In the genomic region with DNA sequence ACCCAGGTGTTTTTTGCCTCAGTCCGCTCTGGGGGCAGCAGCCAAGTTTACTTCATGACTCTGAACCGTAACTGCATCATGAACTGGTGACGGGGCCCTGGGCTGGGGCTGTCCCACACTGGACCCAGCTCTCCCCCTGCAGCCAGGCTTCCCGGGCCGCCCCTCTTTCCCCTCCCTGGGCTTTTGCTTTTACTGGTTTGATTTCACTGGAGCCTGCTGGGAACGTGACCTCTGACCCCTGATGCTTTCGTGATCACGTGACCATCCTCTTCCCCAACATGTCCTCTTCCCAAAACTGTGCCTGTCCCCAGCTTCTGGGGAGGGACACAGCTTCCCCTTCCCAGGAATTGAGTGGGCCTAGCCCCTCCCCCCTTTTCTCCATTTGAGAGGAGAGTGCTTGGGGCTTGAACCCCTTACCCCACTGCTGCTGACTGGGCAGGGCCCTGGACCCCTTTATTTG, we compare ENCODE assay signal across 17 cellular contexts. TPM values are rescaled to one million over a fixed set of nuclear protein-coding genes. Genes with fewer than 3 reads are reported as not detected.
DNase-seq lines count a peak whose midpoint lies in the region; ATAC-seq, FAIRE-seq and TF ChIP-seq lines count a peak whose summit lies in the region.
"Had no signal": no experiment of that assay in that cellular context is flagged by ENCODE, and none has a peak within 500 bp of the region (broad histone marks: within the 10 kb centered on the region; RNA-seq: fewer than 3 reads in every experiment).

No MANE protein-coding gene starts in this region.

- H3K23ac ChIP-seq in H1 (ENCODE audit: insufficient read length): no peak overlapping the region

- H2AK5ac ChIP-seq in H1 (ENCODE audit: low read depth, low read length): no peak overlapping the region

- intact Hi-C loops in left cardiac atrium (cut with DNase I): no loop called here
- intact Hi-C loops in cardiac septum (cut with DNase I): no loop called here

- H3K4me1 ChIP-seq in H1 (replicated peaks in 1 of 4; ENCODE audit: control insufficient read depth in 3 of 4, insufficient read depth in 4 of 4, low read length in 3 of 4) (peaks cover 0 to 9% (median 3%) of the 10 kb centered on the region in 4 experiments; a peak in 5 of 7 replicates), osteoblast (ENCODE audit: insufficient read depth, low read length) (peaks cover 10% of the 10 kb centered on the region)

- H3K36me3 ChIP-seq in H1 (ENCODE audit: control insufficient read depth in 2 of 4, insufficient read depth in 4 of 4, low read length in 3 of 4) (peaks cover 4 to 19% (median 17%) of the 10 kb centered on the region in 4 experiments; a peak in 7 of 8 replicates), osteoblast (ENCODE audit: insufficient read depth, low read length) (peaks cover 36% of the 10 kb centered on the region)

- peaks cover 3% of the 10 kb centered on the region; the same call in 1 of the 2 replicates for H3K23me2 ChIP-seq in H1 (ENCODE audit: low read depth, low read length)

- FAIRE-seq in H1 (lab: Jason Lieb, UNC): no peak
- no peak for FAIRE-seq in RCC 7860 (lab: Jason Lieb, UNC)

- H3K79me1 ChIP-seq in H1 (ENCODE audit: low read depth, low read length): no peaks in the 10 kb centered on the region; the same call in 1 of the 2 replicates

- H3K27me3 ChIP-seq in H1 (replicated peaks in 1 of 4; ENCODE audit: control insufficient read depth in 3 of 4, extremely low read depth in 1 of 4, insufficient read depth in 3 of 4, low read length in 3 of 4) (0 out of 7 replicates have a peak, but pooled peaks cover 0 to 2% (median 0%) of the 10 kb centered on the region in 4 experiments), osteoblast (ENCODE audit: insufficient read depth, low read length) (no peaks in the 10 kb centered on the region)

- peak; percentile 30 for DNase-seq in left cardiac atrium
- no peak for DNase-seq in cardiac septum (ENCODE audit: low spot score)
- DNase-seq in RWPE1 (ENCODE audit: low spot score): no peak
- DNase-seq in H1 (ENCODE audit: low read depth in 1 of 2, low spot score in 2 of 2): no peak
- DNase-seq in osteoblast (ENCODE audit: insufficient read length, low spot score, missing footprints): peak; percentile 52
- no peak for DNase-seq in RCC 7860 (ENCODE audit: low spot score)
- no peak for DNase-seq in DMS 273 treated with DMSO at 0.1 percent for 48 hours (lab: John Stamatoyannopoulos, UW)
- no peak for DNase-seq in retina
- DNase-seq: 8988T, GDM1, KBM-7, NCI-H1105 treated with DMSO at 0.1 percent for 48 hours, NCI-H187, NCI-H2107, NCI-H510A treated with DMSO at 0.1 percent for 48 hours had no signal

- H4K91ac ChIP-seq in H1 (replicated peaks; ENCODE audit: insufficient read length, low read length): no peak overlapping the region

- H3K4me3 ChIP-seq in H1 (ENCODE audit: extremely low read depth in 1 of 4, insufficient read depth in 2 of 4, low read depth in 3 of 4, low read length in 4 of 4) (no peak overlapping the region), osteoblast (ENCODE audit: insufficient read depth, low read length) (no peak overlapping the region)

- H2BK15ac ChIP-seq in H1 (ENCODE audit: low read length): no peak overlapping the region

- H3K56ac ChIP-seq in H1 (replicated peaks; ENCODE audit: insufficient read length, low read depth, low read length): no peak overlapping the region

- no peak for TF ChIP-seq EP300 in H1 (IDR thresholded peaks at IDR 0.05; ENCODE audit: borderline replicate concordance in 1 of 2, low read depth in 2 of 2, low read length in 2 of 2)

- H2BK12ac ChIP-seq in H1 (ENCODE audit: low read depth, low read length): no peak overlapping the region

- CTCF ChIA-PET in RWPE1 (lab: Yijun Ruan, JAX) (interaction anchor here (0.6 kb wide), 2 partner anchors 34 to 107 kb away, joined by 3 to 4 read pairs; no protein-coding TSS in a partner anchor), H1 (lab: Charles Lee; ENCODE audit: partially characterized antibody) (interaction anchor here (0.7 to 3.2 kb wide), 16 partner anchors 8 to 153 kb away, joined by 3 to 17 read pairs (median 4); a partner anchor contains a TSS)

- H3K79me2 ChIP-seq in H1 (ENCODE audit: control insufficient read depth in 1 of 2, insufficient read depth in 2 of 2, low read length in 2 of 2) (no peaks in the 10 kb centered on the region), osteoblast (ENCODE audit: insufficient read depth, low read length) (no peaks in the 10 kb centered on the region)

- H2BK120ac ChIP-seq in H1 (replicated peaks; ENCODE audit: low read depth, low read length): no peak overlapping the region

- no peak overlapping the region for H3K4ac ChIP-seq in H1 (replicated peaks; ENCODE audit: insufficient read length, low read depth, low read length)

- H3K9ac ChIP-seq in H1 (replicated peaks in 1 of 4; ENCODE audit: extremely low read depth in 1 of 4, low read depth in 3 of 4, low read length in 3 of 4): no peak overlapping the region

- H2BK20ac ChIP-seq in H1 (ENCODE audit: low read length): no peak overlapping the region

- no peak overlapping the region for H4K8ac ChIP-seq in H1 (ENCODE audit: extremely low read depth, insufficient read depth, low read length)

- H3K4me2 ChIP-seq in H1 (ENCODE audit: insufficient read depth in 1 of 2, low read depth in 2 of 2, low read length in 2 of 2): no peak overlapping the region
- no peak overlapping the region for H3K4me2 ChIP-seq in osteoblast (ENCODE audit: insufficient read depth, low read length)

- H4K5ac ChIP-seq in H1 (ENCODE audit: insufficient read length, low read depth, low read length): no peak overlapping the region

- no peak overlapping the region for H2BK5ac ChIP-seq in H1 (ENCODE audit: low read depth, low read length)

- WGBS in H1 (ENCODE audit: extremely low coverage in 1 of 2, insufficient coverage in 1 of 2, insufficient read length in 1 of 2, insufficient replicate concordance in 2 of 2, low coverage in 1 of 2, low lambda C conversion rate in 2 of 2, missing lambda C conversion rate in 1 of 2), 2 experiments: 88% methylated on average over 7 of the region's 8 CpGs; no CpG with 5 or more reads in 1 of the 2 experiments

- H3K14ac ChIP-seq in H1 (ENCODE audit: insufficient read length): no peak overlapping the region

- TF ChIP-seq POLR2A in H1 (IDR thresholded peaks at IDR 0.05; ENCODE audit: control extremely low read depth in 1 of 2, low read depth in 2 of 2, low read length in 2 of 2): no peak

- POLR2A ChIA-PET in RWPE1 (lab: Yijun Ruan, JAX; ENCODE audit: low non-redundant PET): no interaction called here
- POLR2A ChIA-PET in H1 (lab: Charles Lee; ENCODE audit: partially characterized antibody): interaction anchor here (0.7 to 2.1 kb wide), 6 partner anchors 12 to 193 kb away, joined by 3 to 5 read pairs (median 4); a partner anchor contains a TSS

- TF ChIP-seq RAD21 in H1 (IDR thresholded peaks at IDR 0.05 in 1 of 2, conservative IDR thresholded peaks at IDR 0.05 in 1 of 2; ENCODE audit: low read depth in 2 of 2, low read length in 2 of 2): no peak

- H3K27ac ChIP-seq in RWPE1 (peak overlapping the region; percentile 67), H1 (ENCODE audit: low read depth, low read length) (no peak overlapping the region), osteoblast (ENCODE audit: low read depth, low read length) (no peak overlapping the region)

- no peak for ATAC-seq in left cardiac atrium

- no peak overlapping the region for H3K18ac ChIP-seq in H1 (ENCODE audit: extremely low read depth, low read length)

- H2AFZ ChIP-seq in H1 (ENCODE audit: low read length): no peak overlapping the region
- no peak overlapping the region for H2AFZ ChIP-seq in osteoblast (ENCODE audit: low read length)

- H4K20me1 ChIP-seq in H1 (replicated peaks in 1 of 2; ENCODE audit: control insufficient read depth in 1 of 2, insufficient read depth in 2 of 2, low read length in 2 of 2): peaks cover 0 to 10% of the 10 kb centered on the region in 2 experiments
- H4K20me1 ChIP-seq in osteoblast (ENCODE audit: insufficient read depth, low read length): peaks cover 5% of the 10 kb centered on the region

- no peak for TF ChIP-seq CTCF in RWPE1 (conservative IDR thresholded peaks at IDR 0.05; ENCODE audit: low read depth)
- no peak for TF ChIP-seq CTCF in H1 (IDR thresholded peaks at IDR 0.05; ENCODE audit: control extremely low read depth in 1 of 3, insufficient read depth in 1 of 3, low read depth in 1 of 3, low read length in 3 of 3)
- TF ChIP-seq CTCF in osteoblast (IDR thresholded peaks at IDR 0.05; ENCODE audit: extremely low read depth, low read depth, low read length): no peak

- H3K9me3 ChIP-seq in H1 (ENCODE audit: insufficient read depth in 2 of 2, low read depth in 1 of 2, low read length in 1 of 2) (no peaks in the 10 kb centered on the region), osteoblast (ENCODE audit: low read depth, low read length) (no peaks in the 10 kb centered on the region)

RNA-seq across cellular contexts. Expression of a gene that starts 2.1 kb away (rescaled TPM):
- 1 to 10 TPM; 1.3 to 2.3 TPM for total RNA-seq in left cardiac atrium
- 0.46 TPM for total RNA-seq in cardiac septum
- 0.38 and 0.39 TPM in 2 replicates for total RNA-seq in H1 (2021; fragmentation: NEBNext Ultra II Directional; extraction: Animal tissue kit (Norgen Biotek cat#: 25700))
- polyA plus RNA-seq in H1 (2011; rRNA removed): 0.45 and 0.67 TPM in 2 replicates
- polyA plus RNA-seq in H1 (2011; cell fraction: cytosol; rRNA removed): 0.45 TPM
- 1.1 TPM for polyA plus RNA-seq in H1 (2011; cell fraction: nucleus; rRNA removed)
- polyA plus RNA-seq in H1 (2012, experiment 1 of 2): 0.48 to 0.87 TPM (median 0.69 TPM) in 4 replicates
- 0.34 TPM for polyA plus RNA-seq in H1 (2012, experiment 2 of 2)
- polyA plus RNA-seq in H1 (2013, experiment 1 of 2): 0.45 TPM
- 0.35 TPM for polyA plus RNA-seq in H1 (2013, experiment 2 of 2)
- 0.24 and 0.38 TPM in 2 replicates for polyA minus RNA-seq in H1 (2011; rRNA and poly(A)+ RNA removed)
- 0.95 TPM for polyA minus RNA-seq in H1 (2011; cell fraction: cytosol; rRNA and poly(A)+ RNA removed)
- 1.2 TPM for polyA minus RNA-seq in H1 (2011; cell fraction: nucleus; rRNA and poly(A)+ RNA removed)
- 4.0 and 5.3 TPM in 2 replicates for total RNA-seq in osteoblast

RNA-seq across cellular contexts. Expression of a gene that starts 5.7 kb away (rescaled TPM):
- total RNA-seq in left cardiac atrium: 100 to 1,000 TPM in 1 of 2 donors, 10 to 100 TPM in 1; 36.8 to 118 TPM
- total RNA-seq in cardiac septum: 5.5 TPM
- total RNA-seq in H1 (2021; fragmentation: NEBNext Ultra II Directional; extraction: Animal tissue kit (Norgen Biotek cat#: 25700)): 0.15 and 0.40 TPM in 2 replicates
- 0.33 and 0.63 TPM in 2 replicates for polyA plus RNA-seq in H1 (2011; rRNA removed)
- 0.27 TPM for polyA plus RNA-seq in H1 (2011; cell fraction: cytosol; rRNA removed)
- 0.71 TPM for polyA plus RNA-seq in H1 (2011; cell fraction: nucleus; rRNA removed)
- polyA plus RNA-seq in H1 (2012, experiment 1 of 2): 0.25 to 0.61 TPM (median 0.35 TPM) in 4 replicates
- polyA plus RNA-seq in H1 (2012, experiment 2 of 2): 0.31 TPM
- polyA plus RNA-seq in H1 (2013, experiment 1 of 2): 0.14 TPM
- 0.17 TPM for polyA plus RNA-seq in H1 (2013, experiment 2 of 2)
- 0.32 and 0.35 TPM in 2 replicates for polyA minus RNA-seq in H1 (2011; rRNA and poly(A)+ RNA removed)
- polyA minus RNA-seq in H1 (2011; cell fraction: cytosol; rRNA and poly(A)+ RNA removed): 0.66 TPM
- polyA minus RNA-seq in H1 (2011; cell fraction: nucleus; rRNA and poly(A)+ RNA removed): 0.50 TPM
- total RNA-seq in osteoblast: 1.4 and 1.8 TPM in 2 replicates

RNA-seq across cellular contexts. Expression of a gene that starts 34.8 kb away (rescaled TPM):
- total RNA-seq in left cardiac atrium: under 1 TPM; 0.13 to 0.15 TPM
- total RNA-seq in cardiac septum: not detected
- not detected in 2 replicates for total RNA-seq in H1 (2021; fragmentation: NEBNext Ultra II Directional; extraction: Animal tissue kit (Norgen Biotek cat#: 25700))
- not detected in 2 replicates for polyA plus RNA-seq in H1 (2011; rRNA removed)
- not detected for polyA plus RNA-seq in H1 (2011; cell fraction: cytosol; rRNA removed)
- not detected for polyA plus RNA-seq in H1 (2011; cell fraction: nucleus; rRNA removed)
- polyA plus RNA-seq in H1 (2012, experiment 1 of 2): 1.6 to 3.1 TPM (median 2.6 TPM) in 4 replicates
- 1.2 TPM for polyA plus RNA-seq in H1 (2012, experiment 2 of 2)
- not detected for polyA plus RNA-seq in H1 (2013, experiment 1 of 2)
- not detected for polyA plus RNA-seq in H1 (2013, experiment 2 of 2)
- polyA minus RNA-seq in H1 (2011; rRNA and poly(A)+ RNA removed): not detected in 2 replicates
- not detected for polyA minus RNA-seq in H1 (2011; cell fraction: cytosol; rRNA and poly(A)+ RNA removed)
- polyA minus RNA-seq in H1 (2011; cell fraction: nucleus; rRNA and poly(A)+ RNA removed): not detected
- not detected in 2 replicates for total RNA-seq in osteoblast
- total RNA-seq: B cell, H4 had no signal

RNA-seq across cellular contexts. Expression of a gene that starts 42.6 kb away (rescaled TPM):
- total RNA-seq in left cardiac atrium (100 to 1,000 TPM; 166 to 175 TPM), cardiac septum (176 TPM), osteoblast (43.6 and 47.4 TPM in 2 replicates)
- 55.9 and 65.2 TPM in 2 replicates for total RNA-seq in H1 (2021; fragmentation: NEBNext Ultra II Directional; extraction: Animal tissue kit (Norgen Biotek cat#: 25700))
- polyA plus RNA-seq in H1 (2011; rRNA removed): 97.0 and 136 TPM in 2 replicates
- 79.9 TPM for polyA plus RNA-seq in H1 (2011; cell fraction: cytosol; rRNA removed)
- 129 TPM for polyA plus RNA-seq in H1 (2011; cell fraction: nucleus; rRNA removed)
- polyA plus RNA-seq in H1 (2012, experiment 1 of 2): 33.7 to 73.1 TPM (median 65.0 TPM) in 4 replicates
- 73.8 TPM for polyA plus RNA-seq in H1 (2012, experiment 2 of 2)
- polyA plus RNA-seq in H1 (2013, experiment 1 of 2): 45.3 TPM
- 46.5 TPM for polyA plus RNA-seq in H1 (2013, experiment 2 of 2)
- polyA minus RNA-seq in H1 (2011; rRNA and poly(A)+ RNA removed): 58.4 and 65.8 TPM in 2 replicates
- polyA minus RNA-seq in H1 (2011; cell fraction: cytosol; rRNA and poly(A)+ RNA removed): 24.7 TPM
- polyA minus RNA-seq in H1 (2011; cell fraction: nucleus; rRNA and poly(A)+ RNA removed): 61.7 TPM

RNA-seq across cellular contexts. Expression of a gene that starts 42.8 kb away (rescaled TPM):
- total RNA-seq in left cardiac atrium (10 to 100 TPM; 76.2 to 95.6 TPM), cardiac septum (84.7 TPM), osteoblast (25.3 and 26.5 TPM in 2 replicates)
- total RNA-seq in H1 (2021; fragmentation: NEBNext Ultra II Directional; extraction: Animal tissue kit (Norgen Biotek cat#: 25700)): 140 and 147 TPM in 2 replicates
- polyA plus RNA-seq in H1 (2011; rRNA removed): 281 and 284 TPM in 2 replicates
- 157 TPM for polyA plus RNA-seq in H1 (2011; cell fraction: cytosol; rRNA removed)
- polyA plus RNA-seq in H1 (2011; cell fraction: nucleus; rRNA removed): 259 TPM
- polyA plus RNA-seq in H1 (2012, experiment 1 of 2): 183 to 210 TPM (median 196 TPM) in 4 replicates
- polyA plus RNA-seq in H1 (2012, experiment 2 of 2): 259 TPM
- 230 TPM for polyA plus RNA-seq in H1 (2013, experiment 1 of 2)
- polyA plus RNA-seq in H1 (2013, experiment 2 of 2): 261 TPM
- polyA minus RNA-seq in H1 (2011; rRNA and poly(A)+ RNA removed): 107 and 125 TPM in 2 replicates
- polyA minus RNA-seq in H1 (2011; cell fraction: cytosol; rRNA and poly(A)+ RNA removed): 101 TPM
- polyA minus RNA-seq in H1 (2011; cell fraction: nucleus; rRNA and poly(A)+ RNA removed): 69.3 TPM

Comparison
In these comparisons a context has a peak if more than half of its experiments do, and no peak if none do; other contexts are left out.
1. DNase-seq: peak in left cardiac atrium (single experiment) and osteoblast (single experiment); none in cardiac septum (single experiment), RWPE1 (single experiment), H1 (0 of 2), RCC 7860 (single experiment), DMS 273 treated with DMSO at 0.1 percent for 48 hours (single experiment) and retina (single experiment).